ENCODE assay signal across 8 cellular contexts in genomic region chr18:76528477-76529432, GRCh38. TPM values are rescaled to one million over a fixed set of nuclear protein-coding genes. Genes with fewer than 3 reads are reported as not detected.
DNase-seq lines count a peak whose midpoint lies in the region; ATAC-seq, FAIRE-seq and TF ChIP-seq lines count a peak whose summit lies in the region.

No MANE protein-coding gene starts in this region.

- no peak for TF ChIP-seq EP300 in gastroesophageal sphincter (IDR thresholded peaks at IDR 0.05)

- TF ChIP-seq POLR2A in GM12891 (IDR thresholded peaks at IDR 0.05; ENCODE audit: low read depth, low read length) (no peak), gastroesophageal sphincter (IDR thresholded peaks at IDR 0.05) (no peak), H54 (IDR thresholded peaks at IDR 0.05; ENCODE audit: low read depth, low read length) (no peak)

- in situ Hi-C loops in ACHN (cut with HindIII; ENCODE audit: low pct_ligation_motif_present, low pct_unique_long_range_greater_than_20kb, low sequenced_read_pairs) = no loop called here

- 9 to 17% methylated on average over 14 to 23 of the region's 28 CpGs for WGBS in gastroesophageal sphincter (ENCODE audit: low coverage in 1 of 2), 2 donors

- H3K4me1 ChIP-seq in gastroesophageal sphincter (peaks cover 0 to 18% (median 4%) of the 10 kb centered on the region in 3 donors), rectal smooth muscle tissue (ENCODE audit: control insufficient read depth, insufficient read depth, low read length) (peaks cover 8% of the 10 kb centered on the region)

- peaks cover 4% of the 10 kb centered on the region for H3K27me3 ChIP-seq in gastroesophageal sphincter
- H3K27me3 ChIP-seq in rectal smooth muscle tissue (ENCODE audit: control insufficient read depth, insufficient read depth, low read length) = peaks cover 5% of the 10 kb centered on the region

- H3K4me3 ChIP-seq in gastroesophageal sphincter (peak overlapping the region; percentile 2 to 46), rectal smooth muscle tissue (ENCODE audit: low read length) (peak overlapping the region; percentile 66)

- DNase-seq in GM12891 (ENCODE audit: insufficient read length, low spot score) = no peak
- DNase-seq in SW480 (ENCODE audit: low spot score) = peak; percentile 46
- no peak for DNase-seq in ACHN
- no peak for DNase-seq in H54 (ENCODE audit: insufficient read length, low spot score)

- H3K9ac ChIP-seq in rectal smooth muscle tissue (ENCODE audit: low read length) = no peak overlapping the region

- peak; percentile 45 for ATAC-seq in HG03442 (IDR thresholded peaks at IDR 0.05; ENCODE audit: unreplicated experiment)
- peak; percentile 56 for ATAC-seq in gastroesophageal sphincter
- ATAC-seq in GM21515 (IDR thresholded peaks at IDR 0.05; ENCODE audit: unreplicated experiment) = no peak

- FAIRE-seq in GM12891 (lab: Jason Lieb, UNC) (peak; percentile 99), H54 (lab: Jason Lieb, UNC) (no peak)

- H3K9me3 ChIP-seq in gastroesophageal sphincter = no peaks in the 10 kb centered on the region

- no peaks in the 10 kb centered on the region for H3K36me3 ChIP-seq in gastroesophageal sphincter
- H3K36me3 ChIP-seq in rectal smooth muscle tissue (ENCODE audit: control insufficient read depth, insufficient read depth, low read length) = no peaks in the 10 kb centered on the region

- H3K27ac ChIP-seq in gastroesophageal sphincter (peak overlapping the region in 3 of 4 donors; percentile 54 to 70 (median 57)), rectal smooth muscle tissue (ENCODE audit: low read depth, low read length) (peak overlapping the region; percentile 37)

- no peak for TF ChIP-seq CTCF in gastroesophageal sphincter (IDR thresholded peaks at IDR 0.05)

TF ChIP-seq in GM12891, 5 proteins besides CTCF, POLR2A, EP300 and RAD21:
- TF ChIP-seq POLR2AphosphoS5 (IDR thresholded peaks at IDR 0.05; ENCODE audit: low read depth, low read length) (no peak), TAF1 (IDR thresholded peaks at IDR 0.05; ENCODE audit: low read depth, low read length) (no peak), PAX5 (IDR thresholded peaks at IDR 0.05; ENCODE audit: insufficient read depth, low read length, severe bottlenecking) (no peak), SPI1 (IDR thresholded peaks at IDR 0.05; ENCODE audit: low read depth, low read length) (no peak), POU2F2 (IDR thresholded peaks at IDR 0.05; ENCODE audit: low read depth, low read length) (no peak)
TF ChIP-seq in GM12891: peak in this region for 0.

RNA-seq across cellular contexts. Expression of gene ZNF516, which starts 33.7 kb away (rescaled TPM):
- 10.7 TPM for polyA plus RNA-seq in GM12891 (2012; ENCODE audit: low read depth, missing spikeins)
- total RNA-seq in gastroesophageal sphincter = 10 to 100 TPM; 17.8 to 43.8 (median 29.9) TPM
